Comparison of ENCODE assay signal across 19 cellular contexts in genomic region chr18:9260388-9261380, GRCh38.
DNase-seq lines count a peak whose midpoint lies in the region; ATAC-seq, FAIRE-seq and TF ChIP-seq lines count a peak whose summit lies in the region.
"Had no signal": no experiment of that assay in that cellular context is flagged by ENCODE, and none has a peak within 500 bp of the region (broad histone marks: within the 10 kb centered on the region; RNA-seq: fewer than 3 reads in every experiment).

No MANE protein-coding gene starts in this region.

- H4K20me1 ChIP-seq in GM23338 (replicated peaks; ENCODE audit: insufficient read depth) (no peaks in the 10 kb centered on the region), K562 (replicated peaks; ENCODE audit: control insufficient read depth, insufficient read depth, low read length) (no peaks in the 10 kb centered on the region)

- H3K4me3 Mint-ChIP-seq in GM23338 (no peak overlapping the region), memory B cell (no peak overlapping the region)
- H3K4me3 Mint-ChIP-seq: activated CD4-positive, alpha-beta T cell treated with anti-CD3 and anti-CD28 coated beads, Interleukin-2, amount 10 ng/mL, durations not matched to agents 24 days and 14 days; activated T-helper 1 cell treated with anti-CD3 and anti-CD28 coated beads, Interleukin-12 subunit alpha, Interleukin-12 subunit beta, Interleukin-2, Interleukin-4 antibody, amounts not matched to agents 30 ng/mL and 10 ng/mL and 1 ng/mL, durations not matched to agents 14 hours and 24 hours and 36 hours; T-helper 1 cell treated with Interleukin-12 subunit alpha and Interleukin-12 subunit beta and Interleukin-4 antibody, amounts not matched to agents 30 μg/mL and 1 μg/mL, for 36 hours; type B pancreatic cell had no signal

- H3K9ac ChIP-seq in K562 (ENCODE audit: insufficient read depth in 1 of 2, low read depth in 2 of 2, low read length in 2 of 2): no peak overlapping the region

- TF ChIP-seq RAD21 in K562 (CRISPR knock-in tag; conservative IDR thresholded peaks at IDR 0.05 in 1 of 2, IDR thresholded peaks at IDR 0.05 in 1 of 2): no peak

- TF ChIP-seq CTCF in GM23338 (conservative IDR thresholded peaks at IDR 0.05; ENCODE audit: low read depth in 2 of 2): no peak
- TF ChIP-seq CTCF in K562 (IDR thresholded peaks at IDR 0.05 in 2 of 3, conservative IDR thresholded peaks at IDR 0.05 in 1 of 3; ENCODE audit: insufficient read depth in 2 of 3, low read depth in 1 of 3, low read length in 3 of 3): no peak

- no peak overlapping the region for H3K4me3 ChIP-seq in GM23338
- no peak overlapping the region for H3K4me3 ChIP-seq in K562
- H3K4me3 ChIP-seq: Peyer's patch had no signal

- ATAC-seq in GM23338 (peak; percentile 75), K562 (no peak), memory B cell (ENCODE audit: low read depth) (no peak), HG03039 (IDR thresholded peaks at IDR 0.05; ENCODE audit: unreplicated experiment) (no peak), GM18868 (IDR thresholded peaks at IDR 0.05; ENCODE audit: unreplicated experiment) (no peak)

- H3K9me3 ChIP-seq in K562 (replicated peaks; ENCODE audit: control insufficient read depth, insufficient read depth, low read depth, low read length): peaks cover 13% of the 10 kb centered on the region
- H3K9me3 ChIP-seq: Peyer's patch had no signal

- H3K36me3 Mint-ChIP-seq in GM23338 (ENCODE audit: low read depth): peaks cover 32% of the 10 kb centered on the region
- H3K36me3 Mint-ChIP-seq in memory B cell: peaks cover 28% of the 10 kb centered on the region

- H3K9me2 ChIP-seq in GM23338 (ENCODE audit: insufficient read depth): no peaks in the 10 kb centered on the region

- no peaks in the 10 kb centered on the region for H3K79me2 ChIP-seq in GM23338 (replicated peaks; ENCODE audit: insufficient read depth)
- H3K79me2 ChIP-seq in K562 (ENCODE audit: control insufficient read depth, insufficient read depth, low read length): no peaks in the 10 kb centered on the region

- peak overlapping the region; percentile 23; the same call in 1 of the 2 replicates for H3K4me2 ChIP-seq in GM23338
- no peak overlapping the region for H3K4me2 ChIP-seq in K562 (ENCODE audit: insufficient read depth, low read length)

- in situ Hi-C loops in K562 (cut with MboI): no loop called here

- no TSS peak for BruUV-seq in K562 (replicated peaks; lab: Mats Ljungman, UMichigan)

- peaks cover 6% of the 10 kb centered on the region; the same call in 2 of the 3 replicates for H3K9me3 Mint-ChIP-seq in GM23338
- H3K9me3 Mint-ChIP-seq in memory B cell: no peaks in the 10 kb centered on the region
- H3K9me3 Mint-ChIP-seq: type B pancreatic cell had no signal

- H3K27me3 ChIP-seq in GM23338 (ENCODE audit: insufficient read depth): no peaks in the 10 kb centered on the region
- H3K27me3 ChIP-seq in K562 (ENCODE audit: control insufficient read depth in 2 of 2, insufficient read depth in 2 of 2, low read length in 2 of 2): no peaks in the 10 kb centered on the region
- H3K27me3 ChIP-seq: Peyer's patch had no signal

- no peaks in the 10 kb centered on the region for H3K27me3 Mint-ChIP-seq in GM23338 (ENCODE audit: insufficient read depth, low read depth, poor library complexity)
- no peaks in the 10 kb centered on the region for H3K27me3 Mint-ChIP-seq in memory B cell
- H3K27me3 Mint-ChIP-seq: activated CD4-positive, alpha-beta T cell treated with anti-CD3 and anti-CD28 coated beads, Interleukin-2, amount 10 ng/mL, durations not matched to agents 24 days and 14 days; type B pancreatic cell had no signal

- H3K27ac ChIP-seq in GM23338 (ENCODE audit: low read depth) (peak overlapping the region; percentile 45; the same call in 1 of the 2 replicates), K562 (ENCODE audit: extremely low read depth, low read depth, low read length) (no peak overlapping the region)
- H3K27ac ChIP-seq: Peyer's patch had no signal

- H3K27ac Mint-ChIP-seq in GM23338 (peak overlapping the region; percentile 31), memory B cell (peak overlapping the region; percentile 51)
- H3K27ac Mint-ChIP-seq: activated CD4-positive, alpha-beta T cell treated with anti-CD3 and anti-CD28 coated beads, Interleukin-2, amount 10 ng/mL, durations not matched to agents 24 days and 14 days; activated T-helper 1 cell treated with anti-CD3 and anti-CD28 coated beads, Interleukin-12 subunit alpha, Interleukin-12 subunit beta, Interleukin-2, Interleukin-4 antibody, amounts not matched to agents 30 ng/mL and 10 ng/mL and 1 ng/mL, durations not matched to agents 14 hours and 24 hours and 36 hours; T-helper 1 cell treated with Interleukin-12 subunit alpha and Interleukin-12 subunit beta and Interleukin-4 antibody, amounts not matched to agents 30 μg/mL and 1 μg/mL, for 36 hours; type B pancreatic cell had no signal

- 71% methylated on average over 4 of the region's 4 CpGs for WGBS in K562 (ENCODE audit: insufficient coverage, low coverage, missing lambda C conversion rate)

- H3F3A ChIP-seq in GM23338 (replicated peaks; ENCODE audit: low read depth): no peaks in the 10 kb centered on the region

- peaks cover 16% of the 10 kb centered on the region; the same call in 1 of the 2 replicates for H3K4me1 ChIP-seq in GM23338 (ENCODE audit: insufficient read depth)
- H3K4me1 ChIP-seq in K562 (replicated peaks in 1 of 2; ENCODE audit: control insufficient read depth in 2 of 2, insufficient read depth in 2 of 2, low read length in 2 of 2): no peaks in the 10 kb centered on the region
- H3K4me1 ChIP-seq: Peyer's patch had no signal

- intact Hi-C loops in K562 (cut with micrococcal nuclease): no loop called here

- DNase-seq in COR-L47 (lab: John Stamatoyannopoulos, UW) (peak; percentile 52), GM23338 (ENCODE audit: low spot score) (no peak), K562 (ENCODE audit: extremely low read depth in 1 of 4, low spot score in 3 of 4) (peak in 1 of 4 experiments; percentile 8), memory B cell (ENCODE audit: low spot score in 2 of 2) (no peak), T-helper 1 cell (no peak)
- DNase-seq: activated CD4-positive, alpha-beta T cell treated with anti-CD3 and anti-CD28 coated beads, Interleukin-2, amount 10 ng/mL, durations not matched to agents 24 days and 14 days; dermis blood vessel endothelial cell; mammary epithelial cell; NCI-H1092 treated with DMSO at 0.1 percent for 48 hours; NCI-H510A; nucleus accumbens; Peyer's patch; stimulated activated CD4-positive, alpha-beta T cell treated with anti-CD3 and anti-CD28 coated beads, Interleukin-4, amount 100 ng/mL, for 4 hours had no signal

- H3K9me1 ChIP-seq in K562 (ENCODE audit: control insufficient read depth, insufficient read depth, low read length): no peaks in the 10 kb centered on the region

- H3K4me1 Mint-ChIP-seq in GM23338: peaks cover 18% of the 10 kb centered on the region
- H3K4me1 Mint-ChIP-seq in memory B cell: peaks cover 6% of the 10 kb centered on the region

- TF ChIP-seq EP300 in K562 (IDR thresholded peaks at IDR 0.05; ENCODE audit: low read length): no peak

- H2AFZ ChIP-seq in GM23338 (no peak overlapping the region), K562 (ENCODE audit: low read depth, low read length) (no peak overlapping the region)

- 0 out of 2 replicates have a peak, but pooled peaks have one; percentile 30 for TF ChIP-seq POLR2A in K562 (conservative IDR thresholded peaks at IDR 0.05)

- no peak for FAIRE-seq in K562 (lab: Jason Lieb, UNC)
- FAIRE-seq: astrocyte had no signal

- CTCF ChIA-PET in K562 (lab: Yijun Ruan, JAX; ENCODE audit: low intra/inter-chr PET ratio): no interaction called here

- H3K36me3 ChIP-seq in GM23338 (ENCODE audit: insufficient read depth) (no peaks in the 10 kb centered on the region), K562 (ENCODE audit: control insufficient read depth, insufficient read depth, low read length) (peaks cover 20% of the 10 kb centered on the region)

- POLR2A ChIA-PET in K562 (lab: Yijun Ruan, JAX): interaction anchor here (0.6 to 0.7 kb wide), 2 partner anchors 16 to 18 kb away, joined by 3 read pairs; no protein-coding TSS in a partner anchor

TF ChIP-seq in K562, 482 proteins besides CTCF, POLR2A, EP300 and RAD21:
- TF ChIP-seq MYC (IDR thresholded peaks at IDR 0.05; ENCODE audit: low read depth, low read length) (no peak), MYC (CRISPR knock-in tag; IDR thresholded peaks at IDR 0.05; ENCODE audit: borderline replicate concordance, low read depth) (no peak), RCOR1 (IDR thresholded peaks at IDR 0.05; ENCODE audit: borderline replicate concordance in 1 of 2, low read depth in 2 of 2, low read length in 2 of 2) (peak in 1 of 2 experiments; percentile 22; a peak in 1 of 4 replicates), POLR2B (IDR thresholded peaks at IDR 0.05; ENCODE audit: low read depth, partially characterized antibody) (peak; percentile 48), SUPT5H (IDR thresholded peaks at IDR 0.05) (peak; percentile 45; the same call in 1 of the 2 replicates), NFIC (IDR thresholded peaks at IDR 0.05) (peak; percentile 61), KDM1A (IDR thresholded peaks at IDR 0.05) (peak; percentile 71 to 79; a peak in 3 of 4 replicates), ZBTB26 (CRISPR knock-in tag; IDR thresholded peaks at IDR 0.05) (0 out of 2 replicates have a peak, but pooled peaks have one; percentile 11), ZC3H4 (CRISPR knock-in tag; IDR thresholded peaks at IDR 0.05; ENCODE audit: borderline replicate concordance) (no peak)
